ENCODE assay signal across 10 cellular contexts in genomic region chr9:121649476-121650219, GRCh38. TPM values are rescaled to one million over a fixed set of nuclear protein-coding genes. Genes with fewer than 3 reads are reported as not detected.
DNase-seq lines count a peak whose midpoint lies in the region; ATAC-seq and TF ChIP-seq lines count a peak whose summit lies in the region.
"Had no signal": no experiment of that assay in that cellular context is flagged by ENCODE, and none has a peak within 500 bp of the region (broad histone marks: within the 10 kb centered on the region; RNA-seq: fewer than 3 reads in every experiment).

No MANE protein-coding gene starts in this region.

- DNase-seq in OCI-M1 (lab: John Stamatoyannopoulos, UW) (peak; percentile 27), progenitor cell of endocrine pancreas (ENCODE audit: low spot score, unreplicated experiment) (no peak), GM20000 (ENCODE audit: low spot score) (no peak), DMS53 treated with DMSO at 0.1 percent for 48 hours (lab: John Stamatoyannopoulos, UW; ENCODE audit: unreplicated experiment) (no peak), NCI-H446 treated with DMSO at 0.1 percent for 48 hours (lab: John Stamatoyannopoulos, UW) (no peak)
- DNase-seq: HCEC 1CT had no signal

- H3K4me2 ChIP-seq in BLaER1 treated with 17β-estradiol and CSF1 and Interleukin-3, amounts not matched to agents 10 nM and 100 nM = peak overlapping the region; percentile 48 to 100 (median 97)

- H3K36me3 Mint-ChIP-seq in progenitor cell of endocrine pancreas (ENCODE audit: insufficient read depth) = no peaks in the 10 kb centered on the region

- H3K9ac ChIP-seq in BLaER1 treated with 17β-estradiol and CSF1 and Interleukin-3, amounts not matched to agents 10 nM and 100 nM = no peak overlapping the region

- WGBS in gastroesophageal sphincter (ENCODE audit: low coverage in 1 of 2), 2 donors = 49 to 67% methylated on average over 1 to 3 of the region's 9 CpGs

- peaks cover 34 to 45% (median 37%) of the 10 kb centered on the region in 11 experiments for H3K27me3 ChIP-seq in BLaER1 treated with 17β-estradiol and CSF1 and Interleukin-3, amounts not matched to agents 10 nM and 100 nM
- H3K27me3 ChIP-seq in gastroesophageal sphincter = no peaks in the 10 kb centered on the region

- H3K4me3 ChIP-seq in BLaER1 treated with 17β-estradiol and CSF1 and Interleukin-3, amounts not matched to agents 10 nM and 100 nM = no peak overlapping the region
- H3K4me3 ChIP-seq in gastroesophageal sphincter = no peak overlapping the region

- no peaks in the 10 kb centered on the region for H3K27me3 Mint-ChIP-seq in progenitor cell of endocrine pancreas

- H3K9me3 Mint-ChIP-seq in progenitor cell of endocrine pancreas (ENCODE audit: low read depth) = no peaks in the 10 kb centered on the region

- H3K27ac Mint-ChIP-seq in progenitor cell of endocrine pancreas = no peak overlapping the region
- H3K27ac Mint-ChIP-seq: B cell had no signal

- TF ChIP-seq EP300 in gastroesophageal sphincter (IDR thresholded peaks at IDR 0.05) = no peak

- no peaks in the 10 kb centered on the region for H3K9me3 ChIP-seq in BLaER1 treated with 17β-estradiol and CSF1 and Interleukin-3, amounts not matched to agents 10 nM and 100 nM (replicated peaks in 1 of 11)
- no peaks in the 10 kb centered on the region for H3K9me3 ChIP-seq in gastroesophageal sphincter

- H3K27ac ChIP-seq in BLaER1 treated with 17β-estradiol and CSF1 and Interleukin-3, amounts not matched to agents 10 nM and 100 nM = no peak overlapping the region
- peak overlapping the region in 3 of 4 donors; percentile 69 to 76 (median 69) for H3K27ac ChIP-seq in gastroesophageal sphincter

- TF ChIP-seq CTCF in gastroesophageal sphincter (IDR thresholded peaks at IDR 0.05) (no peak), progenitor cell of endocrine pancreas (IDR thresholded peaks at IDR 0.05; ENCODE audit: unreplicated experiment) (no peak), GM20000 (IDR thresholded peaks at IDR 0.05; ENCODE audit: extremely low read depth, missing control alignments) (no peak)

- H3K36me3 ChIP-seq in BLaER1 treated with 17β-estradiol and CSF1 and Interleukin-3, amounts not matched to agents 10 nM and 100 nM = no peaks in the 10 kb centered on the region
- no peaks in the 10 kb centered on the region for H3K36me3 ChIP-seq in gastroesophageal sphincter

- no peak for ATAC-seq in gastroesophageal sphincter
- ATAC-seq in HG02759 (IDR thresholded peaks at IDR 0.05; ENCODE audit: unreplicated experiment) = no peak

- peaks cover 35% of the 10 kb centered on the region for H3K4me1 Mint-ChIP-seq in progenitor cell of endocrine pancreas (ENCODE audit: low read depth)

- peak overlapping the region; percentile 74 for H3K4me3 Mint-ChIP-seq in progenitor cell of endocrine pancreas (ENCODE audit: low read depth)

- H3K4me1 ChIP-seq in BLaER1 treated with 17β-estradiol and CSF1 and Interleukin-3, amounts not matched to agents 10 nM and 100 nM = peaks cover 49 to 85% (median 73%) of the 10 kb centered on the region in 10 experiments
- peaks cover 0 to 76% (median 24%) of the 10 kb centered on the region in 3 donors for H3K4me1 ChIP-seq in gastroesophageal sphincter

- H4K20me1 ChIP-seq in BLaER1 treated with 17β-estradiol and CSF1 and Interleukin-3, amounts not matched to agents 10 nM and 100 nM = peaks cover 0 to 43% (median 6%) of the 10 kb centered on the region in 11 experiments; a peak in 12 of 22 replicates

- TF ChIP-seq POLR2A in gastroesophageal sphincter (IDR thresholded peaks at IDR 0.05) = no peak

RNA-seq across cellular contexts. Expression of gene DAB2IP, which starts 1.8 kb away (rescaled TPM):
- 10 to 100 TPM; 42.0 to 93.4 (median 47.9) TPM for total RNA-seq in gastroesophageal sphincter
- 63.2 and 67.8 TPM in 2 replicates for total RNA-seq in progenitor cell of endocrine pancreas

Comparison
In these comparisons a context has a peak if more than half of its experiments do, and no peak if none do; other contexts are left out.
1. H3K27ac ChIP-seq: peak in gastroesophageal sphincter (3 of 4); none in BLaER1 treated with 17β-estradiol and CSF1 and Interleukin-3, amounts not matched to agents 10 nM and 100 nM (0 of 11).